ENCODE assay signal across 24 cellular contexts in genomic region chr21:33136898-33137502, GRCh38.
DNase-seq lines count a peak whose midpoint lies in the region; ATAC-seq and FAIRE-seq lines count a peak whose summit lies in the region.
"Had no signal": no experiment of that assay in that cellular context is flagged by ENCODE, and none has a peak within 500 bp of the region (broad histone marks: within the 10 kb centered on the region; RNA-seq: fewer than 3 reads in every experiment).

No MANE protein-coding gene starts in this region.

- DNase-seq in NCI-H1105 treated with DMSO at 0.1 percent for 48 hours (lab: John Stamatoyannopoulos, UW) = peak; percentile 40
- DNase-seq in NCI-H1105 (lab: John Stamatoyannopoulos, UW) = no peak
- peak in 2 of 3 experiments; percentile 53 to 83 for DNase-seq in NCI-H1417 (lab: John Stamatoyannopoulos, UW)
- DNase-seq in NCI-H526 treated with DMSO at 0.1 percent for 48 hours (lab: John Stamatoyannopoulos, UW) = peak; percentile 20
- DNase-seq in T-helper 17 cell = no peak
- no peak for DNase-seq in GM19239 (ENCODE audit: insufficient read length, low spot score)
- DNase-seq in T-helper 9 cell = no peak
- DNase-seq: CD8-positive, alpha-beta T cell; DMS 273 treated with DMSO at 0.1 percent for 48 hours; DMS79; GF-D8; Karpas-422; MV-4-11; NCI-H187 treated with DMSO at 0.1 percent for 48 hours; NCI-H226; NCI-H510A treated with DMSO at 0.1 percent for 48 hours; OCI-M1; Peyer's patch; SHP77 treated with DMSO at 0.1 percent for 48 hours; T-helper 1 cell had no signal

- H3K27ac Mint-ChIP-seq in T-helper 17 cell = no peak overlapping the region
- H3K27ac Mint-ChIP-seq: B cell; CD8-positive, alpha-beta T cell had no signal

- no peaks in the 10 kb centered on the region for H3K9me3 ChIP-seq in T-helper 17 cell (ENCODE audit: control insufficient read depth, low read length, poor library complexity, severe bottlenecking)
- H3K9me3 ChIP-seq: Peyer's patch had no signal

- H3K27me3 Mint-ChIP-seq in T-helper 17 cell = peaks cover 21% of the 10 kb centered on the region

- peak; percentile 99 for FAIRE-seq in islet of Langerhans (lab: Jason Lieb, UNC)
- no peak for FAIRE-seq in GM19239 (lab: Jason Lieb, UNC)
- FAIRE-seq: GM12891, H54 had no signal

- ATAC-seq in T-helper 17 cell = no peak
- ATAC-seq: CD8-positive, alpha-beta T cell had no signal

- H3K36me3 Mint-ChIP-seq in T-helper 17 cell (ENCODE audit: low read depth) = peaks cover 4% of the 10 kb centered on the region
- H3K36me3 Mint-ChIP-seq: CD8-positive, alpha-beta T cell had no signal

- H3K4me3 Mint-ChIP-seq in T-helper 17 cell = no peak overlapping the region
- H3K4me3 Mint-ChIP-seq: B cell; CD8-positive, alpha-beta T cell had no signal

- peaks cover 5% of the 10 kb centered on the region for H3K4me1 Mint-ChIP-seq in T-helper 17 cell
- H3K4me1 Mint-ChIP-seq: B cell had no signal

Comparison
In these comparisons a context has a peak if more than half of its experiments do, and no peak if none do; other contexts are left out.
1. DNase-seq: peak in NCI-H1105 treated with DMSO at 0.1 percent for 48 hours (single experiment), NCI-H1417 (2 of 3) and NCI-H526 treated with DMSO at 0.1 percent for 48 hours (single experiment); none in NCI-H1105 (single experiment), T-helper 17 cell (0 of 3), GM19239 (single experiment) and T-helper 9 cell (single experiment).